In genomic region chr13:45773944-45774343, GRCh38 we compare ENCODE assay signal across 1 cellular context.
TF ChIP-seq lines count a peak whose summit lies in the region.

No MANE protein-coding gene starts in this region.

TF ChIP-seq in GM12878, 131 proteins besides CTCF, POLR2A, EP300 and RAD21 (continued from another document):
- TF ChIP-seq SKIL (IDR thresholded peaks at IDR 0.05; ENCODE audit: low read depth, poor library complexity, severe bottlenecking) (no peak), NBN (IDR thresholded peaks at IDR 0.05) (no peak)
TF ChIP-seq in GM12878: peak in this region for 0.
